1 cellular context compared by ENCODE assay signal in genomic region chr2:135533545-135533944, GRCh38.
TF ChIP-seq lines count a peak whose summit lies in the region.

No MANE protein-coding gene starts in this region.

TF ChIP-seq in GM12878, 131 proteins besides CTCF, POLR2A, EP300 and RAD21:
- peak; percentile 90 for TF ChIP-seq MLLT1 (IDR thresholded peaks at IDR 0.05)
